1 cellular context compared by ENCODE assay signal in genomic region chr2:233708942-233709341, GRCh38.
TF ChIP-seq lines count a peak whose summit lies in the region.

No MANE protein-coding gene starts in this region.

TF ChIP-seq in A549, 52 proteins besides CTCF, POLR2A, EP300 and RAD21 (continued from another document):
- TF ChIP-seq USF2 (IDR thresholded peaks at IDR 0.05) (peak; percentile 91), MYC (IDR thresholded peaks at IDR 0.05; ENCODE audit: borderline replicate concordance, low read length) (no peak), HOXB5 (CRISPR knock-in tag; IDR thresholded peaks at IDR 0.05) (0 out of 2 replicates have a peak, but pooled peaks have one; percentile 53), HOXB13 (CRISPR knock-in tag; IDR thresholded peaks at IDR 0.05; ENCODE audit: low read depth) (peak; percentile 65; the same call in 1 of the 2 replicates)
TF ChIP-seq in A549: peak in this region for 4.
